ENCODE assay signal across 1 cellular context in the genomic region with DNA sequence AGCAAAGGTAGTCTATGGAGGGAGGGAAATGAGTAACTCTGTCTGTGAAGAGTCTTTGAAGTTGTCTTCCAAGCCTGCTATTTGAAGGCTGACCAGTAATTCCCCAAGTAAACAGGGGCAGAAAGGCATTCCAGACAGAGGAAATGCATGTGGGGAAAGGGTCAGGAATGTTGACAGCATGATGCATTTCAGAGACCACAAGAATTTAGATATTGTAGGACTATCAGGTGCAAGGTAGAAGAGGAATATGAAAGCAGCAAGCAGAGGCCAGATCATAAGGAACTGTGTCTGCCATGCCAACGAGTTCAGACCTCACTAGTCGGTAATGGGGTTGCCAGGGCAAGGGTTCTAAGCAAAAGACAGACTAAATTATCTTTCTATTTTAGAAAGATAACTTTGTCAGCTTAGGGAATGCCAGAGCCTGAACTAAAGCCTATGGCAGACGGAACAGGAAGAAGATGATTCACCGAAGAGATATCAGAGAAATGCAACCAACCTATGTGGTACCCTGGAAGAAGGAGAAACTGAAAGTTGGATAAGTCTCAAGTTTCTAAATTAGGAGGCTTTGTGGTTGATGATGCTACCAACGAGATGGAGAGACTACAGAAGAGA.
TF ChIP-seq lines count a peak whose summit lies in the region.

No MANE protein-coding gene starts in this region.

TF ChIP-seq in IMR-90, 13 proteins besides CTCF, POLR2A, EP300 and RAD21 (continued from another document):
- no peak for TF ChIP-seq MAZ (IDR thresholded peaks at IDR 0.05; ENCODE audit: borderline replicate concordance, low read depth, low read length)
- no peak for TF ChIP-seq CHD1 (IDR thresholded peaks at IDR 0.05; ENCODE audit: low read depth, low read length)
- TF ChIP-seq MXI1 (IDR thresholded peaks at IDR 0.05; ENCODE audit: borderline replicate concordance, low read depth, low read length): no peak
- TF ChIP-seq, protein P1, sequence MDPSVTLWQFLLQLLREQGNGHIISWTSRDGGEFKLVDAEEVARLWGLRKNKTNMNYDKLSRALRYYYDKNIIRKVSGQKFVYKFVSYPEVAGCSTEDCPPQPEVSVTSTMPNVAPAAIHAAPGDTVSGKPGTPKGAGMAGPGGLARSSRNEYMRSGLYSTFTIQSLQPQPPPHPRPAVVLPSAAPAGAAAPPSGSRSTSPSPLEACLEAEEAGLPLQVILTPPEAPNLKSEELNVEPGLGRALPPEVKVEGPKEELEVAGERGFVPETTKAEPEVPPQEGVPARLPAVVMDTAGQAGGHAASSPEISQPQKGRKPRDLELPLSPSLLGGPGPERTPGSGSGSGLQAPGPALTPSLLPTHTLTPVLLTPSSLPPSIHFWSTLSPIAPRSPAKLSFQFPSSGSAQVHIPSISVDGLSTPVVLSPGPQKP (IDR thresholded peaks at IDR 0.05; ENCODE audit: borderline replicate concordance, low read depth, low read length): no peak
- no peak for TF ChIP-seq NFE2L2 (IDR thresholded peaks at IDR 0.05; ENCODE audit: low read depth, low read length)
- no peak for TF ChIP-seq MAFK (IDR thresholded peaks at IDR 0.05; ENCODE audit: low read depth, low read length)
- TF ChIP-seq BHLHE40 (IDR thresholded peaks at IDR 0.05; ENCODE audit: low read depth, low read length): no peak
- TF ChIP-seq SMC3 (IDR thresholded peaks at IDR 0.05; ENCODE audit: low read depth, low read length): no peak
- no peak for TF ChIP-seq CEBPB (IDR thresholded peaks at IDR 0.05; ENCODE audit: low read depth, low read length)
- no peak for TF ChIP-seq USF2 (IDR thresholded peaks at IDR 0.05; ENCODE audit: low read depth, low read length)
TF ChIP-seq in IMR-90: peak in this region for 0.
